Comparison of ENCODE assay signal across 9 cellular contexts in the genomic region with DNA sequence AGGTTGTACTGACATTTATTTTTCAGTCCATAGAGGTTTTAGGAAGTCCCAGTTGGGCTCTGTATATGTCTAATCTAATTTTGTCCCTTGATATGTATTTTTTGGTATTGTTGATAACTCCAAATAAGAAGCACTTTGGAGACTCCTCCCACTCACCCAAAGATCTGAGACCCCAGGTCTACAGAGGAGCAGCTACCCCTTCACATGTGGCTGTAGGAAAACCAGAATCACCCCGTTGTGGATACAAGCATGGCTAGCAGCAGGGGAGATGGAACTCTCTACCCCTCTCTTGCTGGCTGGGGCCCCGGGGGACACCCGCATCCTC. TPM values are rescaled to one million over a fixed set of nuclear protein-coding genes. Genes with fewer than 3 reads are reported as not detected.
DNase-seq lines count a peak whose midpoint lies in the region; ATAC-seq and TF ChIP-seq lines count a peak whose summit lies in the region.
"Had no signal": no experiment of that assay in that cellular context is flagged by ENCODE, and none has a peak within 500 bp of the region (broad histone marks: within the 10 kb centered on the region; RNA-seq: fewer than 3 reads in every experiment).

No MANE protein-coding gene starts in this region.

- peaks cover 21% of the 10 kb centered on the region for H3K4me1 Mint-ChIP-seq in T-helper 2 cell treated with Interferon-gamma antibody and Interleukin-4, amounts not matched to agents 5 μg/mL and 100 μg/mL, for 36 hours (ENCODE audit: low read depth)

- H3K9me3 ChIP-seq in adipocyte (ENCODE audit: control insufficient read depth, low read length): no peaks in the 10 kb centered on the region
- H3K9me3 ChIP-seq in suprapubic skin: no peaks in the 10 kb centered on the region

- WGBS in suprapubic skin: 6% methylated on average over 3 of the region's 3 CpGs

- H3K9me3 Mint-ChIP-seq in T-helper 2 cell treated with Interferon-gamma antibody and Interleukin-4, amounts not matched to agents 5 μg/mL and 100 μg/mL, for 36 hours: no peaks in the 10 kb centered on the region

- H3K4me3 ChIP-seq in adipocyte (ENCODE audit: low read length) (peak overlapping the region; percentile 77), kidney epithelial cell (ENCODE audit: low read depth, low read length) (peak overlapping the region; percentile 31), suprapubic skin (peak overlapping the region; percentile 33)

- TF ChIP-seq POLR2A in suprapubic skin (IDR thresholded peaks at IDR 0.05): no peak
- TF ChIP-seq POLR2A in GM18505 (IDR thresholded peaks at IDR 0.05; ENCODE audit: borderline replicate concordance, extremely low read depth, insufficient read depth, insufficient read length): no peak

- peaks cover 78% of the 10 kb centered on the region for H3K27me3 Mint-ChIP-seq in T-helper 2 cell treated with Interferon-gamma antibody and Interleukin-4, amounts not matched to agents 5 μg/mL and 100 μg/mL, for 36 hours (ENCODE audit: low read depth)

- no peak for TF ChIP-seq EP300 in suprapubic skin (IDR thresholded peaks at IDR 0.05)

- H3K36me3 ChIP-seq in adipocyte (ENCODE audit: control insufficient read depth, insufficient read depth, low read length, severe bottlenecking): no peaks in the 10 kb centered on the region
- H3K36me3 ChIP-seq in kidney epithelial cell (ENCODE audit: control insufficient read depth, insufficient read depth, low read length): no peaks in the 10 kb centered on the region
- no peaks in the 10 kb centered on the region for H3K36me3 ChIP-seq in suprapubic skin

- no peaks in the 10 kb centered on the region for H3K36me3 Mint-ChIP-seq in T-helper 2 cell treated with Interferon-gamma antibody and Interleukin-4, amounts not matched to agents 5 μg/mL and 100 μg/mL, for 36 hours (ENCODE audit: low read depth)

- peak overlapping the region; percentile 63 for H3K9ac ChIP-seq in adipocyte (ENCODE audit: low read length)

- H3K4me1 ChIP-seq in adipocyte (ENCODE audit: control insufficient read depth, insufficient read depth, low read length): no peaks in the 10 kb centered on the region
- H3K4me1 ChIP-seq in suprapubic skin: peaks cover 7% of the 10 kb centered on the region

- H3K27ac ChIP-seq in suprapubic skin: no peak overlapping the region

- ATAC-seq in GM18505 (IDR thresholded peaks at IDR 0.05; ENCODE audit: unreplicated experiment): no peak

- H3K27ac Mint-ChIP-seq in T-helper 2 cell treated with Interferon-gamma antibody and Interleukin-4, amounts not matched to agents 5 μg/mL and 100 μg/mL, for 36 hours: no peak overlapping the region

- H3K27me3 ChIP-seq in adipocyte (replicated peaks; ENCODE audit: control insufficient read depth, insufficient read depth, low read length) (peaks cover 7% of the 10 kb centered on the region), kidney epithelial cell (ENCODE audit: control insufficient read depth, insufficient read depth, low read length) (no peaks in the 10 kb centered on the region), suprapubic skin (peaks cover 66% of the 10 kb centered on the region)

- TF ChIP-seq CTCF in kidney epithelial cell (IDR thresholded peaks at IDR 0.05; ENCODE audit: insufficient read depth, low read length, poor library complexity, severe bottlenecking) (no peak), suprapubic skin (IDR thresholded peaks at IDR 0.05) (no peak)

- DNase-seq in T-helper 2 cell treated with Interferon-gamma antibody and Interleukin-4, amounts not matched to agents 5 μg/mL and 100 μg/mL, for 36 hours (ENCODE audit: low spot score): no peak
- no peak for DNase-seq in T-helper 2 cell
- DNase-seq in adipocyte (ENCODE audit: low read depth): no peak
- no peak for DNase-seq in kidney epithelial cell (ENCODE audit: low read depth)
- no peak for DNase-seq in suprapubic skin (ENCODE audit: low spot score in 2 of 2)
- DNase-seq in midbrain (lab: John Stamatoyannopoulos, UW): no peak
- DNase-seq in kidney glomerular epithelial cell (lab: John Stamatoyannopoulos, UW): no peak
- DNase-seq: GOT3 had no signal

- H3K4me3 Mint-ChIP-seq in T-helper 2 cell treated with Interferon-gamma antibody and Interleukin-4, amounts not matched to agents 5 μg/mL and 100 μg/mL, for 36 hours: peak overlapping the region; percentile 82

RNA-seq across cellular contexts. Expression of a gene that starts 9.4 kb away (rescaled TPM):
- total RNA-seq in kidney epithelial cell: 1.6 and 1.8 TPM in 2 replicates
- 1 to 10 TPM; 1.3 to 5.6 (median 3.6) TPM for total RNA-seq in suprapubic skin
